Comparison of ENCODE assay signal across 9 cellular contexts in genomic region chr2:231640646-231641111, GRCh38. TPM values are rescaled to one million over a fixed set of nuclear protein-coding genes. Genes with fewer than 3 reads are reported as not detected.
DNase-seq lines count a peak whose midpoint lies in the region; ATAC-seq and TF ChIP-seq lines count a peak whose summit lies in the region.
"Had no signal": no experiment of that assay in that cellular context is flagged by ENCODE, and none has a peak within 500 bp of the region (broad histone marks: within the 10 kb centered on the region; RNA-seq: fewer than 3 reads in every experiment).

No MANE protein-coding gene starts in this region.

- ATAC-seq in stimulated activated naive CD8-positive, alpha-beta T cell treated with anti-CD3 and anti-CD28 coated beads, Interleukin-15, Interleukin-2, amounts not matched to agents 100 U/mL and 50 U/mL, for 24 hours: no peak
- ATAC-seq in aorta (ENCODE audit: low FRiP score) (peak; percentile 73), HG02798 (IDR thresholded peaks at IDR 0.05; ENCODE audit: poor library complexity, unreplicated experiment) (no peak), GM21619 (IDR thresholded peaks at IDR 0.05; ENCODE audit: unreplicated experiment) (no peak)

- H3K27me3 Mint-ChIP-seq in stimulated activated naive CD8-positive, alpha-beta T cell treated with anti-CD3 and anti-CD28 coated beads, Interleukin-15, Interleukin-2, amounts not matched to agents 100 ng/mL and 50 ng/mL, for 24 hours: no peaks in the 10 kb centered on the region
- H3K27me3 Mint-ChIP-seq in mesothelial cell of epicardium (ENCODE audit: low read depth): no peaks in the 10 kb centered on the region

- no peaks in the 10 kb centered on the region for H3K9me3 Mint-ChIP-seq in stimulated activated naive CD8-positive, alpha-beta T cell treated with anti-CD3 and anti-CD28 coated beads, Interleukin-15, Interleukin-2, amounts not matched to agents 100 ng/mL and 50 ng/mL, for 24 hours
- H3K9me3 Mint-ChIP-seq in mesothelial cell of epicardium: no peaks in the 10 kb centered on the region

- H3K27ac Mint-ChIP-seq in stimulated activated naive CD8-positive, alpha-beta T cell treated with anti-CD3 and anti-CD28 coated beads, Interleukin-15, Interleukin-2, amounts not matched to agents 100 ng/mL and 50 ng/mL, for 24 hours: peak overlapping the region; percentile 52
- H3K27ac Mint-ChIP-seq in mesothelial cell of epicardium: peak overlapping the region; percentile 57

- DNase-seq in stimulated activated naive CD8-positive, alpha-beta T cell treated with anti-CD3 and anti-CD28 coated beads, Interleukin-15, Interleukin-2, amounts not matched to agents 100 U/mL and 50 U/mL, for 24 hours: no peak
- DNase-seq in colonic mucosa (peak; percentile 63), mesothelial cell of epicardium (ENCODE audit: low spot score in 2 of 2, unreplicated experiment in 2 of 2) (no peak), aorta (peak; percentile 75 to 88), foreskin fibroblast (no peak)
- DNase-seq: stimulated activated CD4-positive, alpha-beta T cell treated with anti-CD3 and anti-CD28 coated beads, Interleukin-15, amount 100 ng/mL, for 24 hours had no signal

- peak overlapping the region; percentile 97 for H3K27ac ChIP-seq in colonic mucosa
- H3K27ac ChIP-seq in aorta (ENCODE audit: low read depth in 1 of 2, low read length in 2 of 2): peak overlapping the region; percentile 53 to 94

- H3K36me3 Mint-ChIP-seq in stimulated activated naive CD8-positive, alpha-beta T cell treated with anti-CD3 and anti-CD28 coated beads, Interleukin-15, Interleukin-2, amounts not matched to agents 100 ng/mL and 50 ng/mL, for 24 hours (ENCODE audit: low read depth): no peaks in the 10 kb centered on the region
- no peaks in the 10 kb centered on the region for H3K36me3 Mint-ChIP-seq in mesothelial cell of epicardium

- H3K4me1 Mint-ChIP-seq in stimulated activated naive CD8-positive, alpha-beta T cell treated with anti-CD3 and anti-CD28 coated beads, Interleukin-15, Interleukin-2, amounts not matched to agents 100 ng/mL and 50 ng/mL, for 24 hours (ENCODE audit: low read depth): peaks cover 27% of the 10 kb centered on the region
- H3K4me1 Mint-ChIP-seq in mesothelial cell of epicardium: peaks cover 15% of the 10 kb centered on the region

- H3K4me3 ChIP-seq in colonic mucosa: no peak overlapping the region
- no peak overlapping the region for H3K4me3 ChIP-seq in aorta (ENCODE audit: low read length in 2 of 2)
- H3K4me3 ChIP-seq in foreskin fibroblast (ENCODE audit: low read depth in 1 of 2, low read length in 2 of 2): no peak overlapping the region

- no peak overlapping the region for H3K4me3 Mint-ChIP-seq in stimulated activated naive CD8-positive, alpha-beta T cell treated with anti-CD3 and anti-CD28 coated beads, Interleukin-15, Interleukin-2, amounts not matched to agents 100 ng/mL and 50 ng/mL, for 24 hours
- H3K4me3 Mint-ChIP-seq in mesothelial cell of epicardium: no peak overlapping the region

- H3K4me1 ChIP-seq in colonic mucosa (peaks cover 8% of the 10 kb centered on the region), aorta (ENCODE audit: control insufficient read depth in 1 of 2, insufficient read depth in 2 of 2, low read length in 2 of 2) (peaks cover 0 to 3% of the 10 kb centered on the region in 2 donors)

- H3K9me3 ChIP-seq in colonic mucosa: no peaks in the 10 kb centered on the region
- no peaks in the 10 kb centered on the region for H3K9me3 ChIP-seq in aorta (ENCODE audit: control insufficient read depth, low read length)

- intact Hi-C loops in colonic mucosa (cut with DNase I): no loop called here
- intact Hi-C loops in aorta (cut with DNase I): loop anchor here in 1 of 2 donors (5.0 kb wide), 1 partner anchor 67 kb away; the partner anchor contains the start of gene PTMA

- WGBS in aorta, 2 donors: 42 to 48% methylated on average over 11 of the region's 11 CpGs

- H3K9ac ChIP-seq in colonic mucosa (ENCODE audit: low read depth in 2 of 2, low read length in 2 of 2): peak overlapping the region; percentile 55 to 72

- H3K27me3 ChIP-seq in colonic mucosa: no peaks in the 10 kb centered on the region
- no peaks in the 10 kb centered on the region for H3K27me3 ChIP-seq in aorta (ENCODE audit: control insufficient read depth in 1 of 2, insufficient read depth in 2 of 2, low read length in 1 of 2)

- H3K36me3 ChIP-seq in colonic mucosa (no peaks in the 10 kb centered on the region), aorta (ENCODE audit: control insufficient read depth in 1 of 2, insufficient read depth in 2 of 2, low read length in 1 of 2) (no peaks in the 10 kb centered on the region)

- TF ChIP-seq CTCF in colonic mucosa (IDR thresholded peaks at IDR 0.05) (no peak), mesothelial cell of epicardium (IDR thresholded peaks at IDR 0.05; ENCODE audit: unreplicated experiment) (no peak), foreskin fibroblast (IDR thresholded peaks at IDR 0.05; ENCODE audit: low read depth, low read length) (no peak)

RNA-seq across cellular contexts. Expression of gene TEX44, which starts 48.0 kb away (rescaled TPM):
- not detected for total RNA-seq in colonic mucosa
- total RNA-seq in mesothelial cell of epicardium: not detected in 3 replicates
- not detected for total RNA-seq in aorta
- polyA plus RNA-seq in aorta: not detected

Comparison
In these comparisons a context has a peak if more than half of its experiments do, and no peak if none do; other contexts are left out.
1. DNase-seq: peak in colonic mucosa (single experiment) and aorta (2 of 2); none in stimulated activated naive CD8-positive, alpha-beta T cell treated with anti-CD3 and anti-CD28 coated beads, Interleukin-15, Interleukin-2, amounts not matched to agents 100 U/mL and 50 U/mL, for 24 hours (single experiment), mesothelial cell of epicardium (0 of 2) and foreskin fibroblast (0 of 2).